ENCODE assay signal across 2 cellular contexts in the genomic region with DNA sequence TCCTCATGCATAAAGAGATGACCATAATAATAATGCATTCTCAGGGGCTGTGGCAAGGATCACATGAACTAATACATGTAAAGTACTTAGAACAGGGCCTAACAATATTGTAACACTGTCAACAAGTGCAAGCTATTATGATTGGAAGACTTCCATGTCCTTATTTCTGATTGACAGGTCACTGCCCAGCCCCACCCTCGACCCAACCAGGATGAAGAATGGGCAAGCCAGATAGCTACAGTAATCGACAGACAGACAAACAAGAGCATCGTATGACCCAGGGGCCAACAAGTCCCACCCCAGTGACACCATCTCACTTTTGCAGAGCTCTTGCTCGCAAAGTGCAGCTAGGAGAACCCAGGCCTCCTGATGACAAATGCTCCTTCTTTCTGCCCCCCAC.
A peak's percentile ranks its signal among the peaks of the same experiment; 100 is the strongest.
TF ChIP-seq lines count a peak whose summit lies in the region.

No MANE protein-coding gene starts in this region.

TF ChIP-seq in A549, 52 proteins besides CTCF, POLR2A, EP300 and RAD21:
- TF ChIP-seq NPAS2 (CRISPR knock-in tag; IDR thresholded peaks at IDR 0.05; ENCODE audit: borderline replicate concordance) (no peak), ZSCAN20 (CRISPR knock-in tag; IDR thresholded peaks at IDR 0.05) (no peak), POLR2AphosphoS2 (conservative IDR thresholded peaks at IDR 0.05; ENCODE audit: low read length) (no peak), NFE2L2 (conservative IDR thresholded peaks at IDR 0.05; ENCODE audit: low read length) (no peak), GATA3 (IDR thresholded peaks at IDR 0.05; ENCODE audit: borderline replicate concordance) (no peak), FOXS1 (CRISPR knock-in tag; IDR thresholded peaks at IDR 0.05) (no peak), RNF2 (IDR thresholded peaks at IDR 0.05; ENCODE audit: borderline replicate concordance, low read depth) (no peak), RARB (CRISPR knock-in tag; IDR thresholded peaks at IDR 0.05) (no peak), KDM1A (IDR thresholded peaks at IDR 0.05; ENCODE audit: low read depth) (no peak), SMC3 (IDR thresholded peaks at IDR 0.05) (no peak), JUNB (IDR thresholded peaks at IDR 0.05) (no peak), CHD4 (IDR thresholded peaks at IDR 0.05; ENCODE audit: borderline replicate concordance) (no peak), HOXA7 (CRISPR knock-in tag; IDR thresholded peaks at IDR 0.05) (no peak), HOXB5 (CRISPR knock-in tag; IDR thresholded peaks at IDR 0.05) (no peak), SREBF2 (IDR thresholded peaks at IDR 0.05) (no peak)
- TF ChIP-seq, protein P1, sequence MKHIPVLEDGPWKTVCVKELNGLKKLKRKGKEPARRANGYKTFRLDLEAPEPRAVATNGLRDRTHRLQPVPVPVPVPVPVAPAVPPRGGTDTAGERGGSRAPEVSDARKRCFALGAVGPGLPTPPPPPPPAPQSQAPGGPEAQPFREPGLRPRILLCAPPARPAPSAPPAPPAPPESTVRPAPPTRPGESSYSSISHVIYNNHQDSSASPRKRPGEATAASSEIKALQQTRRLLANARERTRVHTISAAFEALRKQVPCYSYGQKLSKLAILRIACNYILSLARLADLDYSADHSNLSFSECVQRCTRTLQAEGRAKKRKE (CRISPR knock-in tag; IDR thresholded peaks at IDR 0.05; ENCODE audit: low read depth), result no peak
- TF ChIP-seq, protein P2, sequence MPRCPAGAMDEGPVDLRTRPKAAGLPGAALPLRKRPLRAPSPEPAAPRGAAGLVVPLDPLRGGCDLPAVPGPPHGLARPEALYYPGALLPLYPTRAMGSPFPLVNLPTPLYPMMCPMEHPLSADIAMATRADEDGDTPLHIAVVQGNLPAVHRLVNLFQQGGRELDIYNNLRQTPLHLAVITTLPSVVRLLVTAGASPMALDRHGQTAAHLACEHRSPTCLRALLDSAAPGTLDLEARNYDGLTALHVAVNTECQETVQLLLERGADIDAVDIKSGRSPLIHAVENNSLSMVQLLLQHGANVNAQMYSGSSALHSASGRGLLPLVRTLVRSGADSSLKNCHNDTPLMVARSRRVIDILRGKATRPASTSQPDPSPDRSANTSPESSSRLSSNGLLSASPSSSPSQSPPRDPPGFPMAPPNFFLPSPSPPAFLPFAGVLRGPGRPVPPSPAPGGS (IDR thresholded peaks at IDR 0.05), result no peak

TF ChIP-seq in K562, 482 proteins besides CTCF, POLR2A, EP300 and RAD21:
- TF ChIP-seq FOXA1 (IDR thresholded peaks at IDR 0.05; ENCODE audit: borderline replicate concordance), result no peak
- no peak for TF ChIP-seq ADNP (tag; IDR thresholded peaks at IDR 0.05)
- TF ChIP-seq, protein P3, sequence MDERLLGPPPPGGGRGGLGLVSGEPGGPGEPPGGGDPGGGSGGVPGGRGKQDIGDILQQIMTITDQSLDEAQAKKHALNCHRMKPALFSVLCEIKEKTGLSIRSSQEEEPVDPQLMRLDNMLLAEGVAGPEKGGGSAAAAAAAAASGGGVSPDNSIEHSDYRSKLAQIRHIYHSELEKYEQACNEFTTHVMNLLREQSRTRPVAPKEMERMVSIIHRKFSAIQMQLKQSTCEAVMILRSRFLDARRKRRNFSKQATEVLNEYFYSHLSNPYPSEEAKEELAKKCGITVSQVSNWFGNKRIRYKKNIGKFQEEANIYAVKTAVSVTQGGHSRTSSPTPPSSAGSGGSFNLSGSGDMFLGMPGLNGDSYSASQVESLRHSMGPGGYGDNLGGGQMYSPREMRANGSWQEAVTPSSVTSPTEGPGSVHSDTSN (CRISPR knock-in tag; IDR thresholded peaks at IDR 0.05; ENCODE audit: low read depth), result no peak
- TF ChIP-seq, protein P3 (tag; conservative IDR thresholded peaks at IDR 0.05; ENCODE audit: low read depth), result peak; percentile 64; the same call in 1 of the 2 replicates
- TF ChIP-seq, protein P4, sequence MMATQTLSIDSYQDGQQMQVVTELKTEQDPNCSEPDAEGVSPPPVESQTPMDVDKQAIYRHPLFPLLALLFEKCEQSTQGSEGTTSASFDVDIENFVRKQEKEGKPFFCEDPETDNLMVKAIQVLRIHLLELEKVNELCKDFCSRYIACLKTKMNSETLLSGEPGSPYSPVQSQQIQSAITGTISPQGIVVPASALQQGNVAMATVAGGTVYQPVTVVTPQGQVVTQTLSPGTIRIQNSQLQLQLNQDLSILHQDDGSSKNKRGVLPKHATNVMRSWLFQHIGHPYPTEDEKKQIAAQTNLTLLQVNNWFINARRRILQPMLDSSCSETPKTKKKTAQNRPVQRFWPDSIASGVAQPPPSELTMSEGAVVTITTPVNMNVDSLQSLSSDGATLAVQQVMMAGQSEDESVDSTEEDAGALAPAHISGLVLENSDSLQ (IDR thresholded peaks at IDR 0.05), result peak; percentile 89
